ENCODE assay signal across 1 cellular context in genomic region chr4:183840311-183840710, GRCh38.
A peak's percentile ranks its signal among the peaks of the same experiment; 100 is the strongest.
TF ChIP-seq lines count a peak whose summit lies in the region.

No MANE protein-coding gene starts in this region.

TF ChIP-seq in K562, 482 proteins besides CTCF, POLR2A, EP300 and RAD21 (continued from another document):
- TF ChIP-seq, protein P1, sequence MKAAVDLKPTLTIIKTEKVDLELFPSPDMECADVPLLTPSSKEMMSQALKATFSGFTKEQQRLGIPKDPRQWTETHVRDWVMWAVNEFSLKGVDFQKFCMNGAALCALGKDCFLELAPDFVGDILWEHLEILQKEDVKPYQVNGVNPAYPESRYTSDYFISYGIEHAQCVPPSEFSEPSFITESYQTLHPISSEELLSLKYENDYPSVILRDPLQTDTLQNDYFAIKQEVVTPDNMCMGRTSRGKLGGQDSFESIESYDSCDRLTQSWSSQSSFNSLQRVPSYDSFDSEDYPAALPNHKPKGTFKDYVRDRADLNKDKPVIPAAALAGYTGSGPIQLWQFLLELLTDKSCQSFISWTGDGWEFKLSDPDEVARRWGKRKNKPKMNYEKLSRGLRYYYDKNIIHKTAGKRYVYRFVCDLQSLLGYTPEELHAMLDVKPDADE (conservative IDR thresholded peaks at IDR 0.05; ENCODE audit: control insufficient read depth, low read depth, low read length), result no peak
- TF ChIP-seq SIRT6 (IDR thresholded peaks at IDR 0.05; ENCODE audit: low read depth, low read length) (no peak), ZFP1 (CRISPR knock-in tag; IDR thresholded peaks at IDR 0.05) (no peak), ZNF175 (CRISPR knock-in tag; IDR thresholded peaks at IDR 0.05; ENCODE audit: low read depth) (no peak), CREB1 (IDR thresholded peaks at IDR 0.05) (peak; percentile 39; the same call in 1 of the 2 replicates), CREB1 (CRISPR knock-in tag; IDR thresholded peaks at IDR 0.05) (no peak), RCOR1 (IDR thresholded peaks at IDR 0.05; ENCODE audit: borderline replicate concordance in 1 of 2, low read depth in 2 of 2, low read length in 2 of 2) (peak in 1 of 2 experiments; percentile 74; a peak in 1 of 4 replicates), ATF1 (CRISPR knock-in tag; IDR thresholded peaks at IDR 0.05) (no peak), ATF1 (tag; IDR thresholded peaks at IDR 0.05) (peak; percentile 87), ZNF274 (IDR thresholded peaks at IDR 0.05; ENCODE audit: borderline replicate concordance, low read depth, low read length) (no peak), SMAD1 (IDR thresholded peaks at IDR 0.05; ENCODE audit: low read depth, low read length, partially characterized antibody) (no peak), ZBTB7A (IDR thresholded peaks at IDR 0.05; ENCODE audit: borderline replicate concordance, control insufficient read depth, low read depth, low read length) (no peak), STAG1 (CRISPR knock-in tag; IDR thresholded peaks at IDR 0.05; ENCODE audit: borderline replicate concordance) (peak; percentile 62; the same call in 1 of the 2 replicates), PHF20 (IDR thresholded peaks at IDR 0.05; ENCODE audit: partially characterized antibody) (no peak), NFIC (IDR thresholded peaks at IDR 0.05) (no peak), ZZZ3 (IDR thresholded peaks at IDR 0.05) (no peak), PHB2 (IDR thresholded peaks at IDR 0.05; ENCODE audit: low read depth) (no peak), ZNF584 (CRISPR knock-in tag; IDR thresholded peaks at IDR 0.05; ENCODE audit: low read depth) (no peak), ZNF124 (CRISPR knock-in tag; IDR thresholded peaks at IDR 0.05) (no peak), ZBTB5 (IDR thresholded peaks at IDR 0.05) (no peak), NR3C1 (CRISPR knock-in tag; IDR thresholded peaks at IDR 0.05) (no peak), KLF13 (tag; IDR thresholded peaks at IDR 0.05; ENCODE audit: borderline replicate concordance, low read depth) (no peak), TAF9B (IDR thresholded peaks at IDR 0.05; ENCODE audit: partially characterized antibody) (no peak), DEAF1 (CRISPR knock-in tag; IDR thresholded peaks at IDR 0.05) (peak; percentile 89)
- TF ChIP-seq, protein P2, sequence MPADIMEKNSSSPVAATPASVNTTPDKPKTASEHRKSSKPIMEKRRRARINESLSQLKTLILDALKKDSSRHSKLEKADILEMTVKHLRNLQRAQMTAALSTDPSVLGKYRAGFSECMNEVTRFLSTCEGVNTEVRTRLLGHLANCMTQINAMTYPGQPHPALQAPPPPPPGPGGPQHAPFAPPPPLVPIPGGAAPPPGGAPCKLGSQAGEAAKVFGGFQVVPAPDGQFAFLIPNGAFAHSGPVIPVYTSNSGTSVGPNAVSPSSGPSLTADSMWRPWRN (IDR thresholded peaks at IDR 0.05; ENCODE audit: low read depth), result no peak
- TF ChIP-seq, protein P3, sequence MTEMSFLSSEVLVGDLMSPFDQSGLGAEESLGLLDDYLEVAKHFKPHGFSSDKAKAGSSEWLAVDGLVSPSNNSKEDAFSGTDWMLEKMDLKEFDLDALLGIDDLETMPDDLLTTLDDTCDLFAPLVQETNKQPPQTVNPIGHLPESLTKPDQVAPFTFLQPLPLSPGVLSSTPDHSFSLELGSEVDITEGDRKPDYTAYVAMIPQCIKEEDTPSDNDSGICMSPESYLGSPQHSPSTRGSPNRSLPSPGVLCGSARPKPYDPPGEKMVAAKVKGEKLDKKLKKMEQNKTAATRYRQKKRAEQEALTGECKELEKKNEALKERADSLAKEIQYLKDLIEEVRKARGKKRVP (CRISPR knock-in tag; IDR thresholded peaks at IDR 0.05), result no peak
- TF ChIP-seq, protein P4, sequence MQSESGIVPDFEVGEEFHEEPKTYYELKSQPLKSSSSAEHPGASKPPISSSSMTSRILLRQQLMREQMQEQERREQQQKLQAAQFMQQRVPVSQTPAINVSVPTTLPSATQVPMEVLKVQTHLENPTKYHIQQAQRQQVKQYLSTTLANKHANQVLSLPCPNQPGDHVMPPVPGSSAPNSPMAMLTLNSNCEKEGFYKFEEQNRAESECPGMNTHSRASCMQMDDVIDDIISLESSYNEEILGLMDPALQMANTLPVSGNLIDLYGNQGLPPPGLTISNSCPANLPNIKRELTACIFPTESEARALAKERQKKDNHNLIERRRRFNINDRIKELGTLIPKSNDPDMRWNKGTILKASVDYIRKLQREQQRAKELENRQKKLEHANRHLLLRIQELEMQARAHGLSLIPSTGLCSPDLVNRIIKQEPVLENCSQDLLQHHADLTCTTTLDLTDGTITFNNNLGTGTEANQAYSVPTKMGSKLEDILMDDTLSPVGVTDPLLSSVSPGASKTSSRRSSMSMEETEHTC (IDR thresholded peaks at IDR 0.05), result no peak
- TF ChIP-seq, protein P5, sequence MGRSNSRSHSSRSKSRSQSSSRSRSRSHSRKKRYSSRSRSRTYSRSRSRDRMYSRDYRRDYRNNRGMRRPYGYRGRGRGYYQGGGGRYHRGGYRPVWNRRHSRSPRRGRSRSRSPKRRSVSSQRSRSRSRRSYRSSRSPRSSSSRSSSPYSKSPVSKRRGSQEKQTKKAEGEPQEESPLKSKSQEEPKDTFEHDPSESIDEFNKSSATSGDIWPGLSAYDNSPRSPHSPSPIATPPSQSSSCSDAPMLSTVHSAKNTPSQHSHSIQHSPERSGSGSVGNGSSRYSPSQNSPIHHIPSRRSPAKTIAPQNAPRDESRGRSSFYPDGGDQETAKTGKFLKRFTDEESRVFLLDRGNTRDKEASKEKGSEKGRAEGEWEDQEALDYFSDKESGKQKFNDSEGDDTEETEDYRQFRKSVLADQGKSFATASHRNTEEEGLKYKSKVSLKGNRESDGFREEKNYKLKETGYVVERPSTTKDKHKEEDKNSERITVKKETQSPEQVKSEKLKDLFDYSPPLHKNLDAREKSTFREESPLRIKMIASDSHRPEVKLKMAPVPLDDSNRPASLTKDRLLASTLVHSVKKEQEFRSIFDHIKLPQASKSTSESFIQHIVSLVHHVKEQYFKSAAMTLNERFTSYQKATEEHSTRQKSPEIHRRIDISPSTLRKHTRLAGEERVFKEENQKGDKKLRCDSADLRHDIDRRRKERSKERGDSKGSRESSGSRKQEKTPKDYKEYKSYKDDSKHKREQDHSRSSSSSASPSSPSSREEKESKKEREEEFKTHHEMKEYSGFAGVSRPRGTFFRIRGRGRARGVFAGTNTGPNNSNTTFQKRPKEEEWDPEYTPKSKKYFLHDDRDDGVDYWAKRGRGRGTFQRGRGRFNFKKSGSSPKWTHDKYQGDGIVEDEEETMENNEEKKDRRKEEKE (IDR thresholded peaks at IDR 0.05; ENCODE audit: borderline replicate concordance in 1 of 2, control insufficient read depth in 1 of 2, low read depth in 2 of 2, low read length in 1 of 2), result no peak
